In genomic region chr16:88593910-88594309, GRCh38 we compare ENCODE assay signal across 15 cellular contexts. TPM values are rescaled to one million over a fixed set of nuclear protein-coding genes. Genes with fewer than 3 reads are reported as not detected.
A peak's percentile ranks its signal among the peaks of the same experiment; 100 is the strongest.
DNase-seq lines count a peak whose midpoint lies in the region; ATAC-seq, FAIRE-seq and TF ChIP-seq lines count a peak whose summit lies in the region.
"Had no signal": no experiment of that assay in that cellular context is flagged by ENCODE, and none has a peak within 500 bp of the region (broad histone marks: within the 10 kb centered on the region; RNA-seq: fewer than 3 reads in every experiment).

No MANE protein-coding gene starts in this region.

- H3K4me3 ChIP-seq in BLaER1 = no peak overlapping the region
- no peak overlapping the region for H3K4me3 ChIP-seq in GM12878
- H3K4me3 ChIP-seq: HAP-1 had no signal

- peaks cover 27% of the 10 kb centered on the region for H3K36me3 Mint-ChIP-seq in endothelial cell (ENCODE audit: low read depth, unreplicated experiment)

- peak; percentile 23; the same call in 2 of the 3 replicates for ATAC-seq in GM12878
- ATAC-seq in GM19324 (IDR thresholded peaks at IDR 0.05; ENCODE audit: low FRiP score, unreplicated experiment) = no peak
- no peak for ATAC-seq in GM21737 (IDR thresholded peaks at IDR 0.05; ENCODE audit: unreplicated experiment)
- ATAC-seq: HepG2 had no signal

- no peaks in the 10 kb centered on the region for H3K27me3 ChIP-seq in BLaER1
- no peaks in the 10 kb centered on the region for H3K27me3 ChIP-seq in GM12878 (replicated peaks in 1 of 2; ENCODE audit: control insufficient read depth in 2 of 2, insufficient read depth in 2 of 2, low read length in 1 of 2)

- SMC1A ChIA-PET in GM12878 (lab: Charles Lee; ENCODE audit: uncharacterized antibody, unreplicated experiment) = no interaction called here

- peaks cover 13% of the 10 kb centered on the region for H3K4me1 Mint-ChIP-seq in endothelial cell (ENCODE audit: unreplicated experiment)

- H3K4me2 ChIP-seq in BLaER1 (no peak overlapping the region), GM12878 (ENCODE audit: control insufficient read depth, insufficient read depth) (no peak overlapping the region)

- H4K20me1 ChIP-seq in BLaER1 (peaks cover 68% of the 10 kb centered on the region), GM12878 (ENCODE audit: control insufficient read depth, insufficient read depth) (no peaks in the 10 kb centered on the region)

- 0 out of 2 replicates have a peak overlapping the region, but pooled peaks have one; percentile 4 for H3K27ac ChIP-seq in BLaER1
- H3K27ac ChIP-seq in GM12878 (ENCODE audit: control insufficient read depth, insufficient read depth) = no peak overlapping the region
- H3K27ac ChIP-seq in substantia nigra (ENCODE audit: low read depth, low read length, poor library complexity, severe bottlenecking) = peak overlapping the region; percentile 77

- H3K36me3 ChIP-seq in BLaER1 = peaks cover 79% of the 10 kb centered on the region
- peaks cover 11 to 17% of the 10 kb centered on the region in 2 experiments; a peak in 3 of 4 replicates for H3K36me3 ChIP-seq in GM12878 (ENCODE audit: control insufficient read depth in 2 of 2, insufficient read depth in 2 of 2, low read length in 1 of 2)

- no peak overlapping the region for H2AFZ ChIP-seq in GM12878 (ENCODE audit: control insufficient read depth, low read depth, low read length)

- no peak for FAIRE-seq in GM12878 (lab: Jason Lieb, UNC)
- FAIRE-seq: GM12891, HepG2 had no signal

- RAD21 ChIA-PET in GM12878 (lab: Charles Lee; ENCODE audit: unreplicated experiment) = interaction anchor here (0.6 kb wide), 1 partner anchor 33 kb away, joined by 3 read pairs; no protein-coding TSS in a partner anchor

- no peaks in the 10 kb centered on the region for H3K9me3 Mint-ChIP-seq in endothelial cell (ENCODE audit: unreplicated experiment)
- H3K9me3 Mint-ChIP-seq: CD4-positive, alpha-beta memory T cell had no signal

- H3K27me3 Mint-ChIP-seq in endothelial cell (ENCODE audit: unreplicated experiment) = peaks cover 2% of the 10 kb centered on the region
- H3K27me3 Mint-ChIP-seq: CD4-positive, alpha-beta memory T cell had no signal

- WGBS in GM12878 (ENCODE audit: insufficient coverage, insufficient replicate concordance, low lambda C conversion rate, missing lambda C conversion rate) = 87% methylated on average over 6 of the region's 6 CpGs

- TF ChIP-seq CTCF in GM12878 (IDR thresholded peaks at IDR 0.05 in 2 of 3, conservative IDR thresholded peaks at IDR 0.05 in 1 of 3; ENCODE audit: control insufficient read depth in 2 of 3, extremely low read depth in 1 of 3, insufficient read depth in 1 of 3, low read depth in 3 of 3, low read length in 3 of 3) = no peak
- no peak for TF ChIP-seq CTCF in endothelial cell (IDR thresholded peaks at IDR 0.05; ENCODE audit: unreplicated experiment)

- DNase-seq in GM12878 (ENCODE audit: low read depth, low spot score) (no peak), endothelial cell (ENCODE audit: low spot score) (no peak), substantia nigra (lab: John Stamatoyannopoulos, UW) (peak in 4 of 49 donors; percentile 25 to 50 (median 40)), superior temporal gyrus (ENCODE audit: extremely low spot score) (no peak)
- DNase-seq: 8988T; CD4-positive, alpha-beta memory T cell; DMS79; GOT3 had no signal

- H3K27ac Mint-ChIP-seq in endothelial cell (ENCODE audit: unreplicated experiment) = peak overlapping the region; percentile 80

- H3K79me2 ChIP-seq in GM12878 (ENCODE audit: control insufficient read depth, insufficient read depth, low read length) = peaks cover 15% of the 10 kb centered on the region

- 0 out of 2 replicates have a peak overlapping the region, but pooled peaks have one; percentile 9 for H3K9ac ChIP-seq in BLaER1
- no peak overlapping the region for H3K9ac ChIP-seq in GM12878 (ENCODE audit: control insufficient read depth, insufficient read depth, low read length)

- no TSS peak for BruUV-seq in GM12878 (replicated peaks; lab: Mats Ljungman, UMichigan)

- H3K4me1 ChIP-seq in BLaER1 (peaks cover 40% of the 10 kb centered on the region), GM12878 (ENCODE audit: control insufficient read depth, insufficient read depth, low read length) (peaks cover 4% of the 10 kb centered on the region)
- H3K4me1 ChIP-seq: HAP-1 had no signal

- no peaks in the 10 kb centered on the region for H3K9me3 ChIP-seq in BLaER1
- no peaks in the 10 kb centered on the region for H3K9me3 ChIP-seq in GM12878 (replicated peaks; ENCODE audit: control insufficient read depth, insufficient read depth, low read length)
- H3K9me3 ChIP-seq: HAP-1 had no signal

- intact Hi-C loops in GM12878 (cut with micrococcal nuclease; ENCODE audit: unreplicated experiment) = no loop called here

- in situ Hi-C loops in GM12878 (cut with MboI) = no loop called here

- no peak for TF ChIP-seq POLR2A in GM12878 (IDR thresholded peaks at IDR 0.05; ENCODE audit: low read depth, low read length)

- CTCF ChIA-PET in GM12878 (lab: Yijun Ruan, JAX) = interaction anchor here (1.4 kb wide), 1 partner anchor 14 kb away, joined by 5 read pairs; no protein-coding TSS in a partner anchor

- TF ChIP-seq EP300 in GM12878 (IDR thresholded peaks at IDR 0.05; ENCODE audit: borderline replicate concordance in 1 of 2, control insufficient read depth in 1 of 2, low read depth in 2 of 2, low read length in 2 of 2) = no peak

- TF ChIP-seq RAD21 in GM12878 (IDR thresholded peaks at IDR 0.05; ENCODE audit: insufficient read depth, low read depth, low read length) = no peak

- H3K4me3 Mint-ChIP-seq in endothelial cell (ENCODE audit: unreplicated experiment) = no peak overlapping the region
- H3K4me3 Mint-ChIP-seq: CD4-positive, alpha-beta memory T cell had no signal

- POLR2A ChIA-PET in GM12878 (lab: Charles Lee) = no interaction called here

TF ChIP-seq in GM12878, 131 proteins besides CTCF, POLR2A, EP300 and RAD21 (continues in another document):
- TF ChIP-seq CREM (IDR thresholded peaks at IDR 0.05; ENCODE audit: low read depth) = no peak

RNA-seq across cellular contexts. Expression of gene ZC3H18, which starts 23.7 kb away (rescaled TPM):
- total RNA-seq in GM12878 (2013; cell fraction: nucleolus; rRNA removed) = 32.5 and 33.9 TPM in 2 replicates
- total RNA-seq in GM12878 (2014; rRNA removed) (8.6 and 12.5 TPM in 2 replicates), GM12878 (2014; rRNA removed; fragmentation: Illumina TruSeq; extraction: Trizol) (14.9 and 15.9 TPM in 2 replicates), GM12878 (2021) (50.4 and 58.3 TPM in 2 replicates), endothelial cell (ENCODE audit: unreplicated experiment) (49.3 TPM)
- polyA plus RNA-seq in GM12878 (2011; ENCODE audit: low read depth) = 11.2 TPM
- polyA plus RNA-seq in GM12878 (2011; rRNA removed) (5.5 and 8.5 TPM in 2 replicates), GM12878 (2014; fragmentation: Illumina TruSeq; extraction: Trizol) (14.7 and 29.0 TPM in 2 replicates), GM12878 (2014; fragmentation: Nextera tagmentation; extraction: Ambion mirVana) (1 to 10 TPM; 1.0 to 3.2 TPM), GM12878 (2014; rRNA removed) (29.1 and 37.5 TPM in 2 replicates), GM12878 (2016; fragmentation: Nextera tagmentation; extraction: Ambion mirVana) (10 to 100 TPM; 54.1 to 57.0 TPM)
- polyA plus RNA-seq in GM12878 (2011; cell fraction: cytosol; rRNA removed) = 10.5 and 12.9 TPM in 2 replicates
- polyA plus RNA-seq in GM12878 (2011; cell fraction: nucleus; rRNA removed) = 33.8 and 48.9 TPM in 2 replicates
- polyA plus RNA-seq in GM12878 (2012) = 24.7 and 25.2 TPM in 2 replicates
- 4.7 and 7.5 TPM in 2 replicates for polyA minus RNA-seq in GM12878 (2011; rRNA and poly(A)+ RNA removed)
- polyA minus RNA-seq in GM12878 (2011; cell fraction: cytosol; rRNA and poly(A)+ RNA removed) = 7.5 and 8.8 TPM in 2 replicates
- 8.5 and 16.6 TPM in 2 replicates for polyA minus RNA-seq in GM12878 (2011; cell fraction: nucleus; rRNA and poly(A)+ RNA removed)

RNA-seq across cellular contexts. Expression of gene IL17C, which starts 44.5 kb away (rescaled TPM):
- total RNA-seq in GM12878 (2013; cell fraction: nucleolus; rRNA removed) = not detected in 2 replicates
- total RNA-seq in GM12878 (2014; rRNA removed) (not detected in 2 replicates), GM12878 (2014; rRNA removed; fragmentation: Illumina TruSeq; extraction: Trizol) (not detected in 2 replicates), GM12878 (2021) (not detected in 2 replicates), endothelial cell (ENCODE audit: unreplicated experiment) (0.26 TPM)
- polyA plus RNA-seq in GM12878 (2011; ENCODE audit: low read depth) = not detected
- polyA plus RNA-seq in GM12878 (2011; rRNA removed) (not detected in 2 replicates), GM12878 (2014; fragmentation: Illumina TruSeq; extraction: Trizol) (not detected in 2 replicates), GM12878 (2014; fragmentation: Nextera tagmentation; extraction: Ambion mirVana) (not detected), GM12878 (2014; rRNA removed) (0.33 TPM in 1 of 2 replicates, not detected in the other), GM12878 (2016; fragmentation: Nextera tagmentation; extraction: Ambion mirVana) (not detected)
- polyA plus RNA-seq in GM12878 (2011; cell fraction: cytosol; rRNA removed) = 0.08 and 0.10 TPM in 2 replicates
- polyA plus RNA-seq in GM12878 (2011; cell fraction: nucleus; rRNA removed) = 0.31 and 0.55 TPM in 2 replicates
- polyA plus RNA-seq in GM12878 (2012) = 0.26 and 0.32 TPM in 2 replicates
- not detected in 2 replicates for polyA minus RNA-seq in GM12878 (2011; rRNA and poly(A)+ RNA removed)
- polyA minus RNA-seq in GM12878 (2011; cell fraction: cytosol; rRNA and poly(A)+ RNA removed) = not detected in 2 replicates
- not detected in 2 replicates for polyA minus RNA-seq in GM12878 (2011; cell fraction: nucleus; rRNA and poly(A)+ RNA removed)
- total RNA-seq: G401, HepG2 had no signal
- polyA plus RNA-seq: CD4-positive, alpha-beta memory T cell; HepG2 had no signal

RNA-seq across cellular contexts. Expression of gene CYBA, which starts 56.9 kb away (rescaled TPM):
- total RNA-seq in GM12878 (2013; cell fraction: nucleolus; rRNA removed) = 178 and 189 TPM in 2 replicates
- total RNA-seq in GM12878 (2014; rRNA removed) (531 and 598 TPM in 2 replicates), GM12878 (2014; rRNA removed; fragmentation: Illumina TruSeq; extraction: Trizol) (114 and 132 TPM in 2 replicates), GM12878 (2021) (373 and 384 TPM in 2 replicates), endothelial cell (ENCODE audit: unreplicated experiment) (140 TPM)
- 92.9 TPM for polyA plus RNA-seq in GM12878 (2011; ENCODE audit: low read depth)
- polyA plus RNA-seq in GM12878 (2011; rRNA removed) (29.3 and 78.7 TPM in 2 replicates), GM12878 (2014; fragmentation: Illumina TruSeq; extraction: Trizol) (7.9 and 53.2 TPM in 2 replicates), GM12878 (2014; fragmentation: Nextera tagmentation; extraction: Ambion mirVana) (under 1 TPM; 0.55 to 0.66 TPM), GM12878 (2014; rRNA removed) (551 and 668 TPM in 2 replicates), GM12878 (2016; fragmentation: Nextera tagmentation; extraction: Ambion mirVana) (100 to 1,000 TPM; 462 to 477 TPM)
- 257 and 379 TPM in 2 replicates for polyA plus RNA-seq in GM12878 (2011; cell fraction: cytosol; rRNA removed)
- 417 and 477 TPM in 2 replicates for polyA plus RNA-seq in GM12878 (2011; cell fraction: nucleus; rRNA removed)
- 413 and 478 TPM in 2 replicates for polyA plus RNA-seq in GM12878 (2012)
- 55.5 and 207 TPM in 2 replicates for polyA minus RNA-seq in GM12878 (2011; rRNA and poly(A)+ RNA removed)
- polyA minus RNA-seq in GM12878 (2011; cell fraction: cytosol; rRNA and poly(A)+ RNA removed) = 88.6 and 114 TPM in 2 replicates
- polyA minus RNA-seq in GM12878 (2011; cell fraction: nucleus; rRNA and poly(A)+ RNA removed) = 55.1 and 94.4 TPM in 2 replicates
